ENCODE assay signal across 19 cellular contexts in genomic region chr9:34310205-34310604, GRCh38. TPM values are rescaled to one million over a fixed set of nuclear protein-coding genes. Genes with fewer than 3 reads are reported as not detected.
DNase-seq lines count a peak whose midpoint lies in the region; ATAC-seq and TF ChIP-seq lines count a peak whose summit lies in the region.
"Had no signal": no experiment of that assay in that cellular context is flagged by ENCODE, and none has a peak within 500 bp of the region (broad histone marks: within the 10 kb centered on the region; RNA-seq: fewer than 3 reads in every experiment).

No MANE protein-coding gene starts in this region.

- in situ Hi-C loops in mammary epithelial cell (cut with MboI; ENCODE audit: low sequenced_read_pairs in 2 of 2): no loop called here

- no peak overlapping the region for H3K27ac ChIP-seq in mammary epithelial cell (ENCODE audit: insufficient read depth, low read depth, low read length)
- H3K27ac ChIP-seq: colonic mucosa, left lung, pancreas, sigmoid colon had no signal

- DNase-seq in MCF 10A (ENCODE audit: unreplicated experiment) (peak; percentile 21), mammary epithelial cell (no peak), NCI-H2029 treated with DMSO at 0.1 percent for 48 hours (lab: John Stamatoyannopoulos, UW) (peak; percentile 45), adipocyte (ENCODE audit: low read depth) (peak; percentile 52), epidermal melanocyte (ENCODE audit: insufficient read length, low spot score) (no peak)
- no peak for DNase-seq in activated CD4-positive, alpha-beta T cell treated with anti-CD3 and anti-CD28 coated beads, Interleukin-2, amount 50 U/mL, for 48 hours
- no peak for DNase-seq in activated CD4-positive, alpha-beta T cell treated with anti-CD3 and anti-CD28 coated beads for 4 hours
- DNase-seq: ACHN; activated CD4-positive, alpha-beta T cell treated with anti-CD3 and anti-CD28 coated beads, Interleukin-2, amount 10 ng/mL, durations not matched to agents 7 days and 5 days; activated naive CD4-positive, alpha-beta T cell treated with Interleukin-2 at 50 U/mL for 16 hours; CD4-positive, CD25-positive, alpha-beta regulatory T cell; colonic mucosa; left lung; pancreas; PC-3; sigmoid colon; stimulated activated CD4-positive, alpha-beta T cell treated with anti-CD3 and anti-CD28 coated beads, Interleukin-2, amount 100 ng/mL, for 24 hours; substantia nigra had no signal

- no peaks in the 10 kb centered on the region for H4K20me1 ChIP-seq in mammary epithelial cell (ENCODE audit: insufficient read depth, low read length)

- H3K4me3 ChIP-seq in mammary epithelial cell (replicated peaks in 1 of 3; ENCODE audit: insufficient read depth in 1 of 3, low read depth in 2 of 3, low read length in 3 of 3) (no peak overlapping the region), adipocyte (ENCODE audit: low read length) (no peak overlapping the region)
- H3K4me3 ChIP-seq: colonic mucosa, left lung, pancreas, sigmoid colon had no signal

- no peak overlapping the region for H2AFZ ChIP-seq in mammary epithelial cell (ENCODE audit: low read depth, low read length)

- dilution Hi-C loops in mammary epithelial cell (cut with HindIII; ENCODE audit: low sequenced_read_pairs): no loop called here

- ATAC-seq in GM18505 (IDR thresholded peaks at IDR 0.05; ENCODE audit: unreplicated experiment): no peak
- ATAC-seq: left lung, pancreas, PC-3 had no signal

- CTCF ChIA-PET in MCF 10A (lab: Yijun Ruan, JAX): no interaction called here
- CTCF ChIA-PET in mammary epithelial cell (lab: Charles Lee; ENCODE audit: low non-redundant PET): no interaction called here

- H3K9ac ChIP-seq in mammary epithelial cell (ENCODE audit: insufficient read depth, low read length): no peak overlapping the region
- no peak overlapping the region for H3K9ac ChIP-seq in adipocyte (ENCODE audit: low read length)

- no peak overlapping the region for H3K4me3 Mint-ChIP-seq in MCF 10A (ENCODE audit: unreplicated experiment)
- H3K4me3 Mint-ChIP-seq: activated CD4-positive, alpha-beta T cell treated with anti-CD3 and anti-CD28 coated beads, Interleukin-2, amount 10 ng/mL, durations not matched to agents 7 days and 5 days; CD4-positive, CD25-positive, alpha-beta regulatory T cell had no signal

- no TSS peak for BruUV-seq in MCF 10A (replicated peaks; lab: Mats Ljungman, UMichigan)
- no TSS peak for BruUV-seq in mammary epithelial cell (replicated peaks; lab: Mats Ljungman, UMichigan)

- peaks cover 8% of the 10 kb centered on the region for H3K4me1 Mint-ChIP-seq in MCF 10A (ENCODE audit: insufficient read depth, unreplicated experiment)
- H3K4me1 Mint-ChIP-seq: activated CD4-positive, alpha-beta T cell treated with anti-CD3 and anti-CD28 coated beads, Interleukin-2, amount 10 ng/mL, durations not matched to agents 7 days and 5 days had no signal

- no peak overlapping the region for H3K4me2 ChIP-seq in mammary epithelial cell (ENCODE audit: insufficient read depth, low read depth, low read length)

- H3K27me3 Mint-ChIP-seq in MCF 10A (ENCODE audit: insufficient read depth, unreplicated experiment): no peaks in the 10 kb centered on the region
- H3K27me3 Mint-ChIP-seq: activated CD4-positive, alpha-beta T cell treated with anti-CD3 and anti-CD28 coated beads, Interleukin-2, amount 10 ng/mL, durations not matched to agents 7 days and 5 days; CD4-positive, CD25-positive, alpha-beta regulatory T cell had no signal

- TF ChIP-seq CTCF in MCF 10A (IDR thresholded peaks at IDR 0.05; ENCODE audit: unreplicated experiment) (no peak), mammary epithelial cell (conservative IDR thresholded peaks at IDR 0.05 in 1 of 2, IDR thresholded peaks at IDR 0.05 in 1 of 2; ENCODE audit: extremely low read depth in 1 of 2, insufficient read depth in 1 of 2, low read depth in 1 of 2, low read length in 2 of 2) (no peak)

- 100% methylated on average over 1 of the region's 1 CpG for WGBS in mammary epithelial cell (ENCODE audit: low coverage, missing lambda C conversion rate)

- H3K9me3 ChIP-seq in mammary epithelial cell (replicated peaks; ENCODE audit: insufficient read depth, low read length) (no peaks in the 10 kb centered on the region), adipocyte (ENCODE audit: control insufficient read depth, low read length) (no peaks in the 10 kb centered on the region)
- H3K9me3 ChIP-seq: colonic mucosa, left lung, pancreas, sigmoid colon had no signal

- no peaks in the 10 kb centered on the region for H3K36me3 Mint-ChIP-seq in MCF 10A (ENCODE audit: insufficient read depth, unreplicated experiment)
- H3K36me3 Mint-ChIP-seq: CD4-positive, CD25-positive, alpha-beta regulatory T cell had no signal

- H3K4me1 ChIP-seq in mammary epithelial cell (ENCODE audit: insufficient read depth, low read length) (no peaks in the 10 kb centered on the region), adipocyte (ENCODE audit: control insufficient read depth, insufficient read depth, low read length) (no peaks in the 10 kb centered on the region)
- H3K4me1 ChIP-seq: colonic mucosa, left lung, pancreas, sigmoid colon had no signal

- no peaks in the 10 kb centered on the region for H3K27me3 ChIP-seq in mammary epithelial cell (ENCODE audit: insufficient read depth, low read length)
- no peaks in the 10 kb centered on the region for H3K27me3 ChIP-seq in adipocyte (replicated peaks; ENCODE audit: control insufficient read depth, insufficient read depth, low read length)
- H3K27me3 ChIP-seq: colonic mucosa, left lung, pancreas, sigmoid colon had no signal

- intact Hi-C loops in MCF 10A (cut with micrococcal nuclease) (no loop called here), mammary epithelial cell (cut with micrococcal nuclease) (no loop called here)

- POLR2A ChIA-PET in MCF 10A (lab: Yijun Ruan, JAX): no interaction called here

- H3K9me3 Mint-ChIP-seq in MCF 10A (ENCODE audit: unreplicated experiment): no peaks in the 10 kb centered on the region
- H3K9me3 Mint-ChIP-seq: activated CD4-positive, alpha-beta T cell treated with anti-CD3 and anti-CD28 coated beads, Interleukin-2, amount 10 ng/mL, durations not matched to agents 7 days and 5 days; CD4-positive, CD25-positive, alpha-beta regulatory T cell had no signal

- TF ChIP-seq POLR2A in GM18505 (IDR thresholded peaks at IDR 0.05; ENCODE audit: borderline replicate concordance, extremely low read depth, insufficient read depth, insufficient read length): no peak

- H3K36me3 ChIP-seq in mammary epithelial cell (ENCODE audit: insufficient read depth, low read length) (no peaks in the 10 kb centered on the region), adipocyte (ENCODE audit: control insufficient read depth, insufficient read depth, low read length, severe bottlenecking) (no peaks in the 10 kb centered on the region)
- H3K36me3 ChIP-seq: colonic mucosa, left lung, pancreas, sigmoid colon had no signal

- H3K27ac Mint-ChIP-seq in MCF 10A (ENCODE audit: low read depth, unreplicated experiment): no peak overlapping the region
- H3K27ac Mint-ChIP-seq: activated CD4-positive, alpha-beta T cell treated with anti-CD3 and anti-CD28 coated beads, Interleukin-2, amount 10 ng/mL, durations not matched to agents 7 days and 5 days; CD4-positive, CD25-positive, alpha-beta regulatory T cell had no signal

- peaks cover 2% of the 10 kb centered on the region for H3K79me2 ChIP-seq in mammary epithelial cell (ENCODE audit: insufficient read depth, low read length)

RNA-seq across cellular contexts. Expression of gene KIF24, which starts 18.9 kb away (rescaled TPM):
- total RNA-seq in MCF 10A (2022) (3.3 and 3.5 TPM in 2 replicates), mammary epithelial cell (1 to 10 TPM; 1.3 to 3.9 TPM)
- polyA plus RNA-seq in mammary epithelial cell: 3.4 TPM
- polyA minus RNA-seq in mammary epithelial cell: 11.4 TPM

RNA-seq across cellular contexts. Expression of gene NUDT2, which starts 19.2 kb away (rescaled TPM):
- total RNA-seq in MCF 10A (2022) (30.6 and 35.0 TPM in 2 replicates), mammary epithelial cell (10 to 100 TPM; 17.8 to 22.9 TPM)
- 60.3 TPM for polyA plus RNA-seq in mammary epithelial cell
- polyA minus RNA-seq in mammary epithelial cell: 15.3 TPM

Comparison
In these comparisons a context has a peak if more than half of its experiments do, and no peak if none do; other contexts are left out.
1. DNase-seq: peak in MCF 10A (single experiment), NCI-H2029 treated with DMSO at 0.1 percent for 48 hours (single experiment) and adipocyte (single experiment); none in mammary epithelial cell (single experiment), activated CD4-positive, alpha-beta T cell treated with anti-CD3 and anti-CD28 coated beads, Interleukin-2, amount 50 U/mL, for 48 hours (0 of 2), activated CD4-positive, alpha-beta T cell treated with anti-CD3 and anti-CD28 coated beads for 4 hours (0 of 2) and epidermal melanocyte (single experiment).